In genomic region chrX:41720125-41720780, GRCh38 we compare ENCODE assay signal across 7 cellular contexts. TPM values are rescaled to one million over a fixed set of nuclear protein-coding genes. Genes with fewer than 3 reads are reported as not detected.
DNase-seq lines count a peak whose midpoint lies in the region; ATAC-seq lines count a peak whose summit lies in the region.

No MANE protein-coding gene starts in this region.

- H3K27me3 Mint-ChIP-seq in activated T-cell treated with anti-CD3 and anti-CD28 coated beads, Interleukin-2, amount 50 U/mL, for 4 hours (ENCODE audit: low read depth): no peaks in the 10 kb centered on the region

- peaks cover 25% of the 10 kb centered on the region for H3K36me3 Mint-ChIP-seq in activated T-cell treated with anti-CD3 and anti-CD28 coated beads, Interleukin-2, amount 50 U/mL, for 4 hours (ENCODE audit: insufficient read depth)

- H3K9me3 Mint-ChIP-seq in activated T-cell treated with anti-CD3 and anti-CD28 coated beads, Interleukin-2, amount 50 U/mL, for 4 hours: peaks cover 4% of the 10 kb centered on the region

- intact Hi-C loops in Right ventricle myocardium superior (cut with DNase I): no loop called here

- DNase-seq in activated T-cell treated with anti-CD3 and anti-CD28 coated beads, Interleukin-2, amount 50 U/mL, for 4 hours: peak; percentile 21
- peak; percentile 17 to 22 for DNase-seq in stimulated activated CD4-positive, alpha-beta T cell treated with anti-CD3 and anti-CD28 coated beads, Interleukin-2, amount 100 ng/mL, for 24 hours
- DNase-seq in Right ventricle myocardium superior (no peak), DMS 273 treated with DMSO at 0.1 percent for 48 hours (lab: John Stamatoyannopoulos, UW) (no peak), NCI-H524 (lab: John Stamatoyannopoulos, UW) (no peak)

- no peak overlapping the region for H3K4me3 Mint-ChIP-seq in activated T-cell treated with anti-CD3 and anti-CD28 coated beads, Interleukin-2, amount 50 U/mL, for 4 hours

- H3K4me1 Mint-ChIP-seq in activated T-cell treated with anti-CD3 and anti-CD28 coated beads, Interleukin-2, amount 50 U/mL, for 4 hours (ENCODE audit: low read depth): peaks cover 50% of the 10 kb centered on the region

- ATAC-seq in GM19468 (IDR thresholded peaks at IDR 0.05; ENCODE audit: extremely low read depth, unreplicated experiment) (peak; percentile 67), HG03175 (IDR thresholded peaks at IDR 0.05; ENCODE audit: unreplicated experiment) (peak; percentile 91), Right ventricle myocardium superior (ENCODE audit: poor library complexity) (no peak)
- peak; percentile 65 to 76 for ATAC-seq in activated T-cell treated with anti-CD3 and anti-CD28 coated beads, Interleukin-2, amount 50 U/mL, for 4 hours

RNA-seq across cellular contexts. Expression of gene GPR82, which starts 3.7 kb away (rescaled TPM):
- total RNA-seq in activated T-cell treated with anti-CD3 and anti-CD28 coated beads, Interleukin-2, amount 50 U/mL, for 4 hours: under 1 TPM; 0.08 to 0.27 (median 0.25) TPM
- 0.08 TPM for total RNA-seq in Right ventricle myocardium superior

RNA-seq across cellular contexts. Expression of gene GPR34, which starts 31.5 kb away (rescaled TPM):
- total RNA-seq in activated T-cell treated with anti-CD3 and anti-CD28 coated beads, Interleukin-2, amount 50 U/mL, for 4 hours: under 1 TPM; 0.38 to 0.69 (median 0.38) TPM
- 6.4 TPM for total RNA-seq in Right ventricle myocardium superior

Comparison
In these comparisons a context has a peak if more than half of its experiments do, and no peak if none do; other contexts are left out.
1. DNase-seq: peak in activated T-cell treated with anti-CD3 and anti-CD28 coated beads, Interleukin-2, amount 50 U/mL, for 4 hours (single experiment) and stimulated activated CD4-positive, alpha-beta T cell treated with anti-CD3 and anti-CD28 coated beads, Interleukin-2, amount 100 ng/mL, for 24 hours (2 of 2); none in Right ventricle myocardium superior (single experiment), DMS 273 treated with DMSO at 0.1 percent for 48 hours (single experiment) and NCI-H524 (0 of 2).